Comparison of ENCODE assay signal across 13 cellular contexts in genomic region chr3:114660124-114660523, GRCh38.
A peak's percentile ranks its signal among the peaks of the same experiment; 100 is the strongest.
DNase-seq lines count a peak whose midpoint lies in the region; ATAC-seq and TF ChIP-seq lines count a peak whose summit lies in the region.
"Had no signal": no experiment of that assay in that cellular context is flagged by ENCODE, and none has a peak within 500 bp of the region (broad histone marks: within the 10 kb centered on the region; RNA-seq: fewer than 3 reads in every experiment).

No MANE protein-coding gene starts in this region.

- intact Hi-C loops in right cardiac atrium (cut with DNase I), result no loop called here
- intact Hi-C loops in sigmoid colon (cut with DNase I), result no loop called here

- H3K4me3 ChIP-seq in astrocyte of the spinal cord (ENCODE audit: low read depth, low read length) (no peak overlapping the region), right cardiac atrium (ENCODE audit: low read length) (peak overlapping the region; percentile 0), sigmoid colon (peak overlapping the region in 2 of 4 donors; percentile 6 to 14)
- H3K4me3 ChIP-seq: cardiac muscle cell, spleen had no signal

- DNase-seq in G401 (ENCODE audit: low spot score) (peak; percentile 75), astrocyte of the spinal cord (ENCODE audit: low read depth, low spot score) (peak; percentile 92), right cardiac atrium (peak; percentile 20 to 69 (median 36)), sigmoid colon (no peak), OCI-M2 (lab: John Stamatoyannopoulos, UW; ENCODE audit: unreplicated experiment) (no peak), 8988T (no peak)
- DNase-seq: CD8-positive, alpha-beta memory T cell; NCI-H187; spleen; stimulated activated naive CD4-positive, alpha-beta T cell treated with Interleukin-2 at 50 U/mL for 16 hours had no signal

- H3K27me3 ChIP-seq in right cardiac atrium (ENCODE audit: control insufficient read depth, insufficient read depth) (no peaks in the 10 kb centered on the region), sigmoid colon (no peaks in the 10 kb centered on the region)
- H3K27me3 ChIP-seq: cardiac muscle cell, spleen had no signal

- H3K4me1 ChIP-seq in right cardiac atrium (ENCODE audit: control insufficient read depth, insufficient read depth, low read length) (peaks cover 3% of the 10 kb centered on the region), sigmoid colon (peaks cover 0 to 30% (median 18%) of the 10 kb centered on the region in 4 donors)
- H3K4me1 ChIP-seq: spleen had no signal

- 19% methylated on average over 6 of the region's 6 CpGs for WGBS in right cardiac atrium
- WGBS in sigmoid colon, 2 donors, result 13 to 50% methylated on average over 6 of the region's 6 CpGs

- ATAC-seq in right cardiac atrium, result peak; percentile 48 to 59
- no peak for ATAC-seq in GM21825 (IDR thresholded peaks at IDR 0.05; ENCODE audit: unreplicated experiment)
- ATAC-seq in HG03196 (IDR thresholded peaks at IDR 0.05; ENCODE audit: unreplicated experiment), result no peak

- no peak for TF ChIP-seq POLR2A in sigmoid colon (IDR thresholded peaks at IDR 0.05)

- in situ Hi-C loops in G401 (cut with HindIII; ENCODE audit: low sequenced_read_pairs) (no loop called here), astrocyte of the spinal cord (cut with HindIII; ENCODE audit: low sequenced_read_pairs) (no loop called here)

- peak overlapping the region; percentile 42 for H3K27ac ChIP-seq in right cardiac atrium (ENCODE audit: low read length)
- H3K27ac ChIP-seq in sigmoid colon, result peak overlapping the region; percentile 47 to 67 (median 60)
- H3K27ac ChIP-seq: cardiac muscle cell had no signal

- TF ChIP-seq CTCF in astrocyte of the spinal cord (IDR thresholded peaks at IDR 0.05; ENCODE audit: low read depth, low read length), result no peak
- no peak for TF ChIP-seq CTCF in sigmoid colon (IDR thresholded peaks at IDR 0.05)

- no peak for TF ChIP-seq EP300 in sigmoid colon (IDR thresholded peaks at IDR 0.05)

- H3K9me3 ChIP-seq in right cardiac atrium (ENCODE audit: control insufficient read depth, low read length) (no peaks in the 10 kb centered on the region), sigmoid colon (no peaks in the 10 kb centered on the region)

- no peaks in the 10 kb centered on the region for H3K36me3 ChIP-seq in sigmoid colon
- H3K36me3 ChIP-seq: cardiac muscle cell had no signal

Comparison
In these comparisons a context has a peak if more than half of its experiments do, and no peak if none do; other contexts are left out.
1. DNase-seq: peak in G401 (single experiment), astrocyte of the spinal cord (single experiment) and right cardiac atrium (3 of 3); none in sigmoid colon (single experiment), OCI-M2 (single experiment) and 8988T (single experiment).
2. ATAC-seq: peak in right cardiac atrium (2 of 2); none in GM21825 (single experiment) and HG03196 (single experiment).